Comparison of ENCODE assay signal across 26 cellular contexts in genomic region chr3:12603969-12604368, GRCh38. TPM values are rescaled to one million over a fixed set of nuclear protein-coding genes. Genes with fewer than 3 reads are reported as not detected.
A peak's percentile ranks its signal among the peaks of the same experiment; 100 is the strongest.
DNase-seq lines count a peak whose midpoint lies in the region; ATAC-seq and TF ChIP-seq lines count a peak whose summit lies in the region.
"Had no signal": no experiment of that assay in that cellular context is flagged by ENCODE, and none has a peak within 500 bp of the region (broad histone marks: within the 10 kb centered on the region; RNA-seq: fewer than 3 reads in every experiment).

No MANE protein-coding gene starts in this region.

- TF ChIP-seq RAD21 in SK-N-SH (IDR thresholded peaks at IDR 0.05; ENCODE audit: low read length) = no peak

- no peaks in the 10 kb centered on the region for H3K9me3 Mint-ChIP-seq in T-helper 2 cell treated with Interferon-gamma antibody and Interleukin-4, amounts not matched to agents 5 μg/mL and 100 μg/mL, for 36 hours
- no peaks in the 10 kb centered on the region for H3K9me3 Mint-ChIP-seq in endodermal cell
- H3K9me3 Mint-ChIP-seq: HFFc6 had no signal

- H3K4me3 Mint-ChIP-seq in T-helper 17 cell (no peak overlapping the region), endodermal cell (no peak overlapping the region)
- no peak overlapping the region for H3K4me3 Mint-ChIP-seq in T-helper 2 cell treated with Interferon-gamma antibody and Interleukin-4, amounts not matched to agents 5 μg/mL and 100 μg/mL, for 36 hours
- H3K4me3 Mint-ChIP-seq: CD14-positive monocyte, HFFc6 had no signal

- H3K27me3 ChIP-seq in SK-N-SH (ENCODE audit: insufficient read depth) = no peaks in the 10 kb centered on the region
- no peaks in the 10 kb centered on the region for H3K27me3 ChIP-seq in endodermal cell (ENCODE audit: control insufficient read depth, insufficient read depth, low read length, poor library complexity, severe bottlenecking)
- H3K27me3 ChIP-seq: BE2C, SJCRH30 had no signal

- DNase-seq in SK-N-SH (no peak), T-helper 17 cell (no peak), left lobe of liver (ENCODE audit: low spot score) (no peak), HCEC 1CT (no peak), endodermal cell (no peak)
- DNase-seq in T-helper 2 cell treated with Interferon-gamma antibody and Interleukin-4, amounts not matched to agents 5 μg/mL and 100 μg/mL, for 36 hours (ENCODE audit: low spot score) = no peak
- DNase-seq: ACHN; BE2C; Calu3; DND-41; GM23248; HFFc6; MM.1S; NCI-H2029; NCI-H446; NCI-H524 treated with DMSO at 0.1 percent for 48 hours; NCI-H774; NK-92 treated with Interleukin-12 subunit alpha and Interleukin-12 subunit beta, amount 100 ng/mL, for 24 hours; PC-3; SJCRH30 had no signal

- peaks cover 12% of the 10 kb centered on the region for H3K4me1 Mint-ChIP-seq in T-helper 17 cell
- peaks cover 3% of the 10 kb centered on the region for H3K4me1 Mint-ChIP-seq in T-helper 2 cell treated with Interferon-gamma antibody and Interleukin-4, amounts not matched to agents 5 μg/mL and 100 μg/mL, for 36 hours (ENCODE audit: low read depth)
- no peaks in the 10 kb centered on the region for H3K4me1 Mint-ChIP-seq in endodermal cell
- H3K4me1 Mint-ChIP-seq: CD14-positive monocyte had no signal

- H3K27me3 Mint-ChIP-seq in T-helper 17 cell (no peaks in the 10 kb centered on the region), endodermal cell (ENCODE audit: insufficient read depth) (no peaks in the 10 kb centered on the region)
- no peaks in the 10 kb centered on the region for H3K27me3 Mint-ChIP-seq in T-helper 2 cell treated with Interferon-gamma antibody and Interleukin-4, amounts not matched to agents 5 μg/mL and 100 μg/mL, for 36 hours (ENCODE audit: low read depth)

- no peaks in the 10 kb centered on the region for H3K9me2 ChIP-seq in SK-N-SH

- TF ChIP-seq CTCF in SK-N-SH (IDR thresholded peaks at IDR 0.05) (no peak), endodermal cell (conservative IDR thresholded peaks at IDR 0.05) (no peak)

- H3K36me3 ChIP-seq in SK-N-SH (replicated peaks in 1 of 2; ENCODE audit: control insufficient read depth in 1 of 2, insufficient read depth in 2 of 2, low read length in 1 of 2) = peaks cover 83 to 87% of the 10 kb centered on the region in 2 experiments
- H3K36me3 ChIP-seq in endodermal cell (ENCODE audit: control insufficient read depth, insufficient read depth, low read length) = peaks cover 91% of the 10 kb centered on the region

- H2AFZ ChIP-seq in SK-N-SH (ENCODE audit: low read depth) = no peak overlapping the region
- H2AFZ ChIP-seq: GM23248 had no signal

- H3K27ac ChIP-seq in SK-N-SH (ENCODE audit: low read depth in 2 of 2, low read length in 1 of 2) = no peak overlapping the region
- no peak overlapping the region for H3K27ac ChIP-seq in endodermal cell (ENCODE audit: low read depth, low read length)
- H3K27ac ChIP-seq: 22Rv1, GM23248, KMS-11, SJCRH30 had no signal

- no peaks in the 10 kb centered on the region for H4K20me1 ChIP-seq in SK-N-SH (ENCODE audit: insufficient read depth)

- H3K9ac ChIP-seq in SK-N-SH (no peak overlapping the region), endodermal cell (ENCODE audit: extremely low read depth, low read length, poor library complexity, severe bottlenecking) (no peak overlapping the region)
- H3K9ac ChIP-seq: GM23248, KMS-11 had no signal

- ATAC-seq in SK-N-SH treated with all-trans-retinoic acid at 6 μM for 48 hours (no peak), T-helper 17 cell (no peak), left lobe of liver (peak; percentile 57), GM21723 (IDR thresholded peaks at IDR 0.05; ENCODE audit: unreplicated experiment) (no peak)
- ATAC-seq: PC-3 had no signal

- POLR2A ChIA-PET in SK-N-SH (lab: Yijun Ruan, JAX) = no interaction called here

- H3K4me1 ChIP-seq in SK-N-SH (ENCODE audit: control insufficient read depth in 1 of 2, insufficient read depth in 2 of 2, low read depth in 1 of 2, low read length in 1 of 2) (peaks cover 0 to 2% of the 10 kb centered on the region in 2 experiments; a peak in 2 of 4 replicates), endodermal cell (ENCODE audit: control insufficient read depth, insufficient read depth, low read length) (no peaks in the 10 kb centered on the region)
- H3K4me1 ChIP-seq: BE2C, SJCRH30 had no signal

- 90% methylated on average over 2 of the region's 2 CpGs for WGBS in SK-N-SH (ENCODE audit: low lambda C conversion rate)
- WGBS in endodermal cell (ENCODE audit: insufficient coverage in 1 of 2, insufficient read length in 1 of 2), 2 experiments = 86 to 100% methylated on average over 2 of the region's 2 CpGs

- no peak overlapping the region for H3K4me2 ChIP-seq in SK-N-SH
- H3K4me2 ChIP-seq: KMS-11 had no signal

- H3K9me3 ChIP-seq in SK-N-SH (no peaks in the 10 kb centered on the region), T-helper 17 cell (ENCODE audit: control insufficient read depth, low read length, poor library complexity, severe bottlenecking) (no peaks in the 10 kb centered on the region), endodermal cell (ENCODE audit: control insufficient read depth, low read length) (no peaks in the 10 kb centered on the region)
- H3K9me3 ChIP-seq: BE2C, SJCRH30 had no signal

- H3K36me3 Mint-ChIP-seq in T-helper 17 cell (ENCODE audit: low read depth) = peaks cover 3% of the 10 kb centered on the region
- H3K36me3 Mint-ChIP-seq in T-helper 2 cell treated with Interferon-gamma antibody and Interleukin-4, amounts not matched to agents 5 μg/mL and 100 μg/mL, for 36 hours (ENCODE audit: low read depth) = peaks cover 46% of the 10 kb centered on the region
- peaks cover 66% of the 10 kb centered on the region for H3K36me3 Mint-ChIP-seq in endodermal cell (ENCODE audit: low read depth)

- H3K27ac Mint-ChIP-seq in T-helper 17 cell = peak overlapping the region; percentile 60
- H3K27ac Mint-ChIP-seq in T-helper 2 cell treated with Interferon-gamma antibody and Interleukin-4, amounts not matched to agents 5 μg/mL and 100 μg/mL, for 36 hours = no peak overlapping the region
- H3K27ac Mint-ChIP-seq in endodermal cell = no peak overlapping the region
- H3K27ac Mint-ChIP-seq: HFFc6 had no signal

- peaks cover 4% of the 10 kb centered on the region for H3K79me2 ChIP-seq in SK-N-SH (ENCODE audit: insufficient read depth)

- no peak for TF ChIP-seq EP300 in SK-N-SH (IDR thresholded peaks at IDR 0.05; ENCODE audit: borderline replicate concordance in 1 of 2, low read depth in 1 of 2, low read length in 1 of 2)

- no peaks in the 10 kb centered on the region for H3F3A ChIP-seq in SK-N-SH (replicated peaks; ENCODE audit: insufficient read depth)

- CTCF ChIA-PET in SK-N-SH (lab: Yijun Ruan, JAX) = no interaction called here

- H3K4me3 ChIP-seq in SK-N-SH (ENCODE audit: low read depth in 2 of 2, low read length in 1 of 2) = no peak overlapping the region
- H3K4me3 ChIP-seq in endodermal cell (ENCODE audit: low read length) = no peak overlapping the region
- H3K4me3 ChIP-seq: GM23248, SJCRH30 had no signal

TF ChIP-seq in SK-N-SH treated with all-trans-retinoic acid at 6 μM for 48 hours, 23 proteins besides CTCF, POLR2A, EP300 and RAD21 (continues in another document):
- TF ChIP-seq ESRRG (CRISPR knock-in tag; IDR thresholded peaks at IDR 0.05) = no peak
- no peak for TF ChIP-seq ZC3H10 (CRISPR knock-in tag; IDR thresholded peaks at IDR 0.05)
- TF ChIP-seq RARB (CRISPR knock-in tag; IDR thresholded peaks at IDR 0.05) = no peak
- no peak for TF ChIP-seq ZNF70 (CRISPR knock-in tag; IDR thresholded peaks at IDR 0.05)
- TF ChIP-seq TSHZ2 (CRISPR knock-in tag; IDR thresholded peaks at IDR 0.05) = no peak
- TF ChIP-seq TOX (CRISPR knock-in tag; IDR thresholded peaks at IDR 0.05; ENCODE audit: borderline replicate concordance) = no peak
- TF ChIP-seq SNAI2 (CRISPR knock-in tag; IDR thresholded peaks at IDR 0.05) = no peak

RNA-seq across cellular contexts. Expression of gene MKRN2, which starts 47.1 kb away (rescaled TPM):
- polyA plus RNA-seq in SK-N-SH (2012; rRNA removed) = 29.8 and 39.6 TPM in 2 replicates
- 29.3 and 35.0 TPM in 2 replicates for polyA plus RNA-seq in SK-N-SH (2012; cell fraction: cytosol; rRNA removed)
- 21.0 and 29.3 TPM in 2 replicates for polyA plus RNA-seq in SK-N-SH (2012; cell fraction: nucleus; rRNA removed)
- total RNA-seq in T-helper 17 cell (10 to 100 TPM; 21.9 to 23.9 TPM), left lobe of liver (11.3 TPM), endodermal cell (10 to 100 TPM; 18.8 to 23.3 TPM)
- 36.3 TPM for polyA plus RNA-seq in endodermal cell (2013, experiment 1 of 2)
- 32.6 TPM for polyA plus RNA-seq in endodermal cell (2013, experiment 2 of 2)

RNA-seq across cellular contexts. Expression of gene MKRN2OS, which starts 58.7 kb away (rescaled TPM):
- polyA plus RNA-seq in SK-N-SH (2012; rRNA removed) = not detected in 2 replicates
- not detected in 2 replicates for polyA plus RNA-seq in SK-N-SH (2012; cell fraction: cytosol; rRNA removed)
- polyA plus RNA-seq in SK-N-SH (2012; cell fraction: nucleus; rRNA removed) = not detected in 2 replicates
- total RNA-seq in T-helper 17 cell (not detected), left lobe of liver (not detected), endodermal cell (under 1 TPM in 1 of 2 donors, not detected in 1; 0.84 TPM)
- polyA plus RNA-seq in endodermal cell (2013, experiment 1 of 2) = not detected
- polyA plus RNA-seq in endodermal cell (2013, experiment 2 of 2) = not detected
- total RNA-seq: GM23248, HFFc6, HT1080, SJCRH30 had no signal
- polyA plus RNA-seq: CD14-positive monocyte, GM23248 had no signal

RNA-seq across cellular contexts. Expression of gene RAF1, which starts 59.9 kb away (rescaled TPM):
- 58.7 and 82.3 TPM in 2 replicates for polyA plus RNA-seq in SK-N-SH (2012; rRNA removed)
- polyA plus RNA-seq in SK-N-SH (2012; cell fraction: cytosol; rRNA removed) = 39.8 and 52.9 TPM in 2 replicates
- polyA plus RNA-seq in SK-N-SH (2012; cell fraction: nucleus; rRNA removed) = 98.4 and 158 TPM in 2 replicates
- total RNA-seq in T-helper 17 cell (100 to 1,000 TPM; 115 to 123 TPM), left lobe of liver (54.6 TPM), endodermal cell (100 to 1,000 TPM in 1 of 2 donors, 10 to 100 TPM in 1; 95.4 to 116 TPM)
- 124 TPM for polyA plus RNA-seq in endodermal cell (2013, experiment 1 of 2)
- 111 TPM for polyA plus RNA-seq in endodermal cell (2013, experiment 2 of 2)
